Comparison of ENCODE assay signal across 9 cellular contexts in the genomic region with DNA sequence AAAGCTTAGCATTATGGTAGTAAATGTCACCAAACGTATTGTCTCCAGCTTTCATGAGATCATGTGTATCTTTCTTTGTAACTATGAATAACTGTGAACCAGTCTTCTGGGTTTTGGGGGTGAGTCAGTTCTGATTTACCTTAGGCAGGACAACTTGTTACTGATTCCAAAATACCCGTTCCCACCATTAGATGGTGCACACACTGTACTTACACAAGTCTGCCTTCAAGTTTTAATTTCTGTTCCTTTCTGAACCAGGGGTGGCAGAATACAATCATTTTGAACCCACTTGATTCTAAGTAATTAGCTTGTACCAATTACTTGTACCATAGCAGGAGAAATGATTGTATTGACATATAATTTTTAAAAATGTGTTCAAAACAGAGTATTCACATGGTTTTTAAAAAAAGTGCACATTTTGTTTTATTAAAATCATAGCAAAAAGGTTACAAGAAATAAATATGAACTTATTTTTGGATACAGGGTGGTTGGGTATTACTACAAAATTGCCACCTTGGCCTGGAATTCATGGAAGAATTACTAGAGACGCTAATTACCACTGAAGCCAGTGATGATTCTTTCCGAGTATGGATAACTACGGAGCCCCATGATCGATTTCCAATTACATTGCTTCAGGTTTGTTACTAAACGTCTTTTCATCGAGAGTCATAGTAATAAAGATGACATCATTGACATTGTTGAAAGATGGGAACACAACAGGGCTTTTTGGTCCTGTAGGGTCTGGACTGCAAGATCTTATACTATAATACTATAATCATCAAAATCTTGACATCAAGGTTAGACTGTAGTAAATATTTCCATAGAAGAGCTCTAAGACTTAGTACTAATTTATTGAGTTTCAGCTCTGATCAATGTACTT.
DNase-seq lines count a peak whose midpoint lies in the region; ATAC-seq and TF ChIP-seq lines count a peak whose summit lies in the region.
"Had no signal": no experiment of that assay in that cellular context is flagged by ENCODE, and none has a peak within 500 bp of the region (broad histone marks: within the 10 kb centered on the region; RNA-seq: fewer than 3 reads in every experiment).

No MANE protein-coding gene starts in this region.

- ATAC-seq in GM18498 (IDR thresholded peaks at IDR 0.05; ENCODE audit: unreplicated experiment), result peak; percentile 65
- ATAC-seq in T-helper 17 cell, result peak; percentile 72
- no peak for ATAC-seq in GM21447 (IDR thresholded peaks at IDR 0.05; ENCODE audit: unreplicated experiment)

- H3K9me3 Mint-ChIP-seq in nephron progenitor cell, result no peaks in the 10 kb centered on the region
- no peaks in the 10 kb centered on the region for H3K9me3 Mint-ChIP-seq in CD14-positive monocyte

- H3K4me3 Mint-ChIP-seq in T-helper 17 cell, result no peak overlapping the region
- no peak overlapping the region for H3K4me3 Mint-ChIP-seq in nephron progenitor cell
- no peak overlapping the region for H3K4me3 Mint-ChIP-seq in CD14-positive monocyte

- H3K36me3 Mint-ChIP-seq in T-helper 17 cell (ENCODE audit: low read depth) (no peaks in the 10 kb centered on the region), nephron progenitor cell (ENCODE audit: low read depth) (no peaks in the 10 kb centered on the region), CD14-positive monocyte (no peaks in the 10 kb centered on the region)

- no peak overlapping the region for H3K27ac ChIP-seq in C4-2B
- H3K27ac ChIP-seq: skin epidermis had no signal

- peak; percentile 93 for TF ChIP-seq CTCF in C4-2B (conservative IDR thresholded peaks at IDR 0.05)
- TF ChIP-seq CTCF in fibroblast of mammary gland (conservative IDR thresholded peaks at IDR 0.05; ENCODE audit: control insufficient read depth, insufficient read depth, low read depth, low read length), result peak; percentile 63
- peak; percentile 54 for TF ChIP-seq CTCF in nephron progenitor cell (IDR thresholded peaks at IDR 0.05)
- no peak for TF ChIP-seq CTCF in CD14-positive monocyte (IDR thresholded peaks at IDR 0.05)

- no peaks in the 10 kb centered on the region for H3K9me3 ChIP-seq in T-helper 17 cell (ENCODE audit: control insufficient read depth, low read length, poor library complexity, severe bottlenecking)

- no peak overlapping the region for H3K27ac Mint-ChIP-seq in T-helper 17 cell
- no peak overlapping the region for H3K27ac Mint-ChIP-seq in nephron progenitor cell
- H3K27ac Mint-ChIP-seq in CD14-positive monocyte, result no peak overlapping the region

- DNase-seq in NCI-H146 (lab: John Stamatoyannopoulos, UW) (peak; percentile 53), T-helper 17 cell (no peak), fibroblast of mammary gland (ENCODE audit: low read depth) (peak; percentile 75), nephron progenitor cell (no peak), CD14-positive monocyte (ENCODE audit: low spot score) (no peak)

- intact Hi-C loops in CD14-positive monocyte (cut with micrococcal nuclease), result no loop called here

- H3K4me1 Mint-ChIP-seq in T-helper 17 cell (peaks cover 6% of the 10 kb centered on the region), nephron progenitor cell (peaks cover 18% of the 10 kb centered on the region), CD14-positive monocyte (no peaks in the 10 kb centered on the region)

- H3K4me3 ChIP-seq in fibroblast of mammary gland (ENCODE audit: control insufficient read depth, low read depth, low read length), result no peak overlapping the region
- H3K4me3 ChIP-seq: skin epidermis had no signal

- H3K27me3 Mint-ChIP-seq in T-helper 17 cell, result peaks cover 43% of the 10 kb centered on the region
- peaks cover 15% of the 10 kb centered on the region for H3K27me3 Mint-ChIP-seq in nephron progenitor cell (ENCODE audit: low read depth, poor library complexity)
- H3K27me3 Mint-ChIP-seq in CD14-positive monocyte (ENCODE audit: low read depth in 3 of 3), result peaks cover 9 to 16% (median 11%) of the 10 kb centered on the region in 3 donors

Comparison
In these comparisons a context has a peak if more than half of its experiments do, and no peak if none do; other contexts are left out.
1. DNase-seq: peak in NCI-H146 (single experiment) and fibroblast of mammary gland (single experiment); none in T-helper 17 cell (0 of 3), nephron progenitor cell (single experiment) and CD14-positive monocyte (single experiment).